8 cellular contexts compared by ENCODE assay signal in the genomic region with DNA sequence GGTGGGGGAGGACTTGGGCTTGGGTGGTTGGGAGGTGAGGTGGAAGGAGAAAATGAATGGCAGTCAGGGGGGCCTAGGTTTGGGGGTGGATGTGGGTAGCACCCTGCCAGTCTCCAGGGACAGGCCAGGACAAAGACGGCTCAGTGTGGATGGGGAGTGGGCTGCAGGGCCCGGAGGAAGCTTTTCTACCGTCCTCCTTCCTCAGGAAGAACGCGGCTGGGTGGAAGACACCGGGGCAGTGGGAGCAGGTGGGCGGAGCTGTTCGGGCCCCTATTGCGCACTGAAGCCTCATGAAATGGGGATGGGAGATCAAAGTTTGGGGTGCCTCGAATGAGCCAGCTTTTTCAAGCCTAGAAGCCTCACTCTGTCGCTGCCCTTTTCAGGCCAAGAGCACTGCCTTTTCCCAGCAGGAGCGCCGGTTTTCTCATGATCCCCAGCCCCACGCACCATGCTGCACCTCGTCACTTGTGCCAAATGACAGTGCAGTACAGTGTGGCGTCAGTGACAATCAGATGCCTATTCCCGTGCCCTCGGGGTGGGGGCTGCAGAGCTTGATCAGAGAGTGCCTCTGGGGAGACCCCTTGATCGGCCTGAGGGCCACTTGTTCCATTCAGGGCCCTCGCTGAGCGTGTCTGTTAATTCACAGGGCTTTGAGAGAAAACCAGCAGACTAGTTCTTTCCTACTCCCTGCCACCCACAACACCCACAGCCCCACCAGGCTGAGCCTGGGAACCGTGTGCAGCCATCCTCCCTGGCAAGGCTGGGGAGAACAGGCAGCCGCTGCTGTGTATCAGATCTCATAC. TPM values are rescaled to one million over a fixed set of nuclear protein-coding genes. Genes with fewer than 3 reads are reported as not detected.
DNase-seq lines count a peak whose midpoint lies in the region; ATAC-seq and TF ChIP-seq lines count a peak whose summit lies in the region.

No MANE protein-coding gene starts in this region.

- no TSS peak for BruUV-seq in Calu3 (replicated peaks; lab: Mats Ljungman, UMichigan)

- H3K4me1 Mint-ChIP-seq in Calu3 (ENCODE audit: low read depth, unreplicated experiment) = peaks cover 23% of the 10 kb centered on the region

- H3K4me3 ChIP-seq in RWPE2 (ENCODE audit: severe bottlenecking) (peak overlapping the region; percentile 99), colonic mucosa (peak overlapping the region; percentile 98), mucosa of rectum (ENCODE audit: low read length in 2 of 2) (peak overlapping the region; percentile 85 to 87), subcutaneous abdominal adipose tissue (ENCODE audit: low read depth in 1 of 5, low read length in 5 of 5) (peak overlapping the region; percentile 80 to 97 (median 94))

- H3K27ac Mint-ChIP-seq in Calu3 (ENCODE audit: unreplicated experiment) = peak overlapping the region; percentile 100

- H3K27ac ChIP-seq in RWPE2 (ENCODE audit: poor library complexity, severe bottlenecking) = peak overlapping the region; percentile 84
- peak overlapping the region; percentile 97 for H3K27ac ChIP-seq in colonic mucosa
- H3K27ac ChIP-seq in mucosa of rectum (ENCODE audit: low read depth in 2 of 2, low read length in 2 of 2) = peak overlapping the region; percentile 98
- peak overlapping the region; percentile 37 for H3K27ac ChIP-seq in subcutaneous abdominal adipose tissue (ENCODE audit: low read depth, low read length)

- CTCF ChIA-PET in Calu3 (lab: Charles Lee) = interaction anchor here (0.6 to 3.2 kb wide), 6 partner anchors 9 to 210 kb away, joined by 3 to 21 read pairs (median 4); a partner anchor contains a TSS

- H3K4me1 ChIP-seq in RWPE2 (ENCODE audit: insufficient read depth, poor library complexity, severe bottlenecking) = peaks cover 4% of the 10 kb centered on the region
- peaks cover 12% of the 10 kb centered on the region for H3K4me1 ChIP-seq in colonic mucosa
- peaks cover 20 to 23% of the 10 kb centered on the region in 2 donors for H3K4me1 ChIP-seq in mucosa of rectum (ENCODE audit: control insufficient read depth in 2 of 2, insufficient read depth in 2 of 2, low read length in 2 of 2)
- peaks cover 4 to 53% (median 43%) of the 10 kb centered on the region in 5 donors for H3K4me1 ChIP-seq in subcutaneous abdominal adipose tissue (ENCODE audit: control insufficient read depth in 5 of 5, insufficient read depth in 5 of 5, low read length in 5 of 5)

- H3K27me3 ChIP-seq in RWPE2 (ENCODE audit: insufficient read depth, poor library complexity, severe bottlenecking) = no peaks in the 10 kb centered on the region
- no peaks in the 10 kb centered on the region for H3K27me3 ChIP-seq in colonic mucosa
- H3K27me3 ChIP-seq in mucosa of rectum (ENCODE audit: control insufficient read depth in 2 of 2, insufficient read depth in 2 of 2, low read length in 2 of 2) = no peaks in the 10 kb centered on the region
- no peaks in the 10 kb centered on the region for H3K27me3 ChIP-seq in subcutaneous abdominal adipose tissue (ENCODE audit: control insufficient read depth in 5 of 5, insufficient read depth in 4 of 5, low read length in 5 of 5)

- TF ChIP-seq CTCF in Calu3 (IDR thresholded peaks at IDR 0.05; ENCODE audit: unreplicated experiment) = no peak
- no peak for TF ChIP-seq CTCF in RWPE2 (IDR thresholded peaks at IDR 0.05; ENCODE audit: poor library complexity, severe bottlenecking)
- no peak for TF ChIP-seq CTCF in colonic mucosa (IDR thresholded peaks at IDR 0.05)

- no peaks in the 10 kb centered on the region for H3K9me3 Mint-ChIP-seq in Calu3 (ENCODE audit: low read depth, unreplicated experiment)

- H3K4me3 Mint-ChIP-seq in Calu3 (ENCODE audit: low read depth, unreplicated experiment) = peak overlapping the region; percentile 98

- peak overlapping the region; percentile 76 to 100 for H3K9ac ChIP-seq in colonic mucosa (ENCODE audit: low read depth in 2 of 2, low read length in 2 of 2)
- peak overlapping the region; percentile 96 to 99 for H3K9ac ChIP-seq in mucosa of rectum (ENCODE audit: low read depth in 1 of 2, low read length in 2 of 2)
- H3K9ac ChIP-seq in subcutaneous abdominal adipose tissue (ENCODE audit: low read length in 5 of 5) = peak overlapping the region; percentile 19 to 98 (median 96)

- no peak for DNase-seq in Calu3
- peak; percentile 61 for DNase-seq in RWPE2 (ENCODE audit: low spot score)
- no peak for DNase-seq in colonic mucosa
- no peak for DNase-seq in hippocampal formation (lab: John Stamatoyannopoulos, UW)
- DNase-seq in NCI-H146 treated with DMSO at 0.1 percent for 48 hours (lab: John Stamatoyannopoulos, UW; ENCODE audit: unreplicated experiment) = no peak

- peaks cover 40% of the 10 kb centered on the region for H3K36me3 Mint-ChIP-seq in Calu3 (ENCODE audit: insufficient read depth, unreplicated experiment)

- H3K9me3 ChIP-seq in RWPE2 (ENCODE audit: severe bottlenecking) = peaks cover 3% of the 10 kb centered on the region
- H3K9me3 ChIP-seq in colonic mucosa = no peaks in the 10 kb centered on the region
- H3K9me3 ChIP-seq in mucosa of rectum (ENCODE audit: control insufficient read depth in 2 of 2, low read length in 2 of 2) = no peaks in the 10 kb centered on the region
- peaks cover 0 to 8% (median 5%) of the 10 kb centered on the region in 5 donors for H3K9me3 ChIP-seq in subcutaneous abdominal adipose tissue (ENCODE audit: control insufficient read depth in 5 of 5, low read length in 5 of 5)

- intact Hi-C loops in Calu3 (cut with micrococcal nuclease; ENCODE audit: unreplicated experiment) = no loop called here
- intact Hi-C loops in colonic mucosa (cut with DNase I) = no loop called here

- ATAC-seq in RWPE2 (ENCODE audit: low read depth) (no peak), HG02852 (IDR thresholded peaks at IDR 0.05; ENCODE audit: unreplicated experiment) (no peak)

- H3K36me3 ChIP-seq in RWPE2 (ENCODE audit: low read depth) (peaks cover 36% of the 10 kb centered on the region), colonic mucosa (peaks cover 18% of the 10 kb centered on the region), mucosa of rectum (ENCODE audit: control insufficient read depth in 2 of 2, insufficient read depth in 2 of 2, low read length in 2 of 2) (peaks cover 21 to 23% of the 10 kb centered on the region in 2 donors), subcutaneous abdominal adipose tissue (ENCODE audit: control insufficient read depth in 5 of 5, insufficient read depth in 5 of 5, low read length in 5 of 5) (peaks cover 0 to 24% (median 21%) of the 10 kb centered on the region in 5 donors)

- H3K27me3 Mint-ChIP-seq in Calu3 (ENCODE audit: unreplicated experiment) = no peaks in the 10 kb centered on the region

RNA-seq across cellular contexts. Expression of a gene that starts 1.5 kb away (rescaled TPM):
- 182 and 220 TPM in 2 replicates for total RNA-seq in Calu3 (2022)
- 100 to 1,000 TPM; 309 to 444 TPM for total RNA-seq in colonic mucosa

RNA-seq across cellular contexts. Expression of a gene that starts 22.3 kb away (rescaled TPM):
- not detected in 2 replicates for total RNA-seq in Calu3 (2022)
- total RNA-seq in colonic mucosa = under 1 TPM; 0.82 TPM

RNA-seq across cellular contexts. Expression of a gene that starts 33.4 kb away (rescaled TPM):
- total RNA-seq in Calu3 (2022) (not detected in 2 replicates), colonic mucosa (not detected)

RNA-seq across cellular contexts. Expression of a gene that starts 58.4 kb away (rescaled TPM):
- total RNA-seq in Calu3 (2022) (not detected in 2 replicates), colonic mucosa (1 to 10 TPM; 1.6 to 5.3 TPM)

Comparison
In these comparisons a context has a peak if more than half of its experiments do, and no peak if none do; other contexts are left out.
1. H3K27ac ChIP-seq: peak in every context shown above with its lines; median percentile 98 in mucosa of rectum; 97 in colonic mucosa; 84 in RWPE2; 37 in subcutaneous abdominal adipose tissue.